11 cellular contexts compared by ENCODE assay signal in the genomic region with DNA sequence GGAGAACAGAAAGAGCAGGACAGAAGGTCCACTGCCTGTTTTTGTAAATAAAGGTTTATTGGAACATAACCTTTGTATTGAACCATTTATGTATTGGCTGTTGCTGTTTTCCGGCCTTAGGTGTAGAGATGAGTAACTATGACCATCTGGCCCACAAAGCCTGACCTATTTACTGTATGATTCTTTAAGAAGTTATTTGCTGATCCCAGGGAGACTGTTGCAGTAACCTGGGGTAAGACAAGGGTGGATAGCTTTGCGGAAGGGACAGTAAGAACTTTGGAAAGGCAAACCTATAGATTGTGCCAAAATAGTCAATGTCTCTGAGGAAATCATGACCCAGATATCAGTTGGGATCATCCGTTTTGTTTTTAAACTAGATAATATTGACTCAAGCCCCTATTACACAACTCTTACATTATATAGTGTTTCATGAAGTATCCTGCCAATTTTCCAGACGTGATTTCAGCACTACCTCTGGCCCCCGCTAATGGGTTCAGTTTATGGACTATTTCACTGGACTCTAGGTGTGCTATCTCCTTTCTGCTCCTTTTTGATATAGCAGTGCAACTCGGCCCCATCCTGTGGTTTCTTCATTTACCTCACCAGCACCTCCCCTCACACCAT. TPM values are rescaled to one million over a fixed set of nuclear protein-coding genes. Genes with fewer than 3 reads are reported as not detected.
DNase-seq lines count a peak whose midpoint lies in the region; ATAC-seq and TF ChIP-seq lines count a peak whose summit lies in the region.
"Had no signal": no experiment of that assay in that cellular context is flagged by ENCODE, and none has a peak within 500 bp of the region (broad histone marks: within the 10 kb centered on the region; RNA-seq: fewer than 3 reads in every experiment).

No MANE protein-coding gene starts in this region.

- no peaks in the 10 kb centered on the region for H3K4me1 Mint-ChIP-seq in activated T-cell treated with anti-CD3 and anti-CD28 coated beads, Interleukin-2, amount 50 U/mL, for 24 hours (ENCODE audit: low read depth)
- no peaks in the 10 kb centered on the region for H3K4me1 Mint-ChIP-seq in chondrocyte (ENCODE audit: low read depth)
- H3K4me1 Mint-ChIP-seq: naive B cell had no signal

- H3K9me3 Mint-ChIP-seq in activated T-cell treated with anti-CD3 and anti-CD28 coated beads, Interleukin-2, amount 50 U/mL, for 24 hours, result no peaks in the 10 kb centered on the region
- no peaks in the 10 kb centered on the region for H3K9me3 Mint-ChIP-seq in chondrocyte (ENCODE audit: low read depth)
- H3K9me3 Mint-ChIP-seq: naive B cell had no signal

- no peak overlapping the region for H3K4me2 ChIP-seq in OCI-LY7 (ENCODE audit: low read length)

- no peaks in the 10 kb centered on the region for H3K27me3 ChIP-seq in psoas muscle (ENCODE audit: insufficient read depth in 3 of 3, low read length in 2 of 3)

- H3K27me3 Mint-ChIP-seq in activated T-cell treated with anti-CD3 and anti-CD28 coated beads, Interleukin-2, amount 50 U/mL, for 24 hours, result peaks cover 17% of the 10 kb centered on the region
- no peaks in the 10 kb centered on the region for H3K27me3 Mint-ChIP-seq in chondrocyte (ENCODE audit: low read depth)

- no peak overlapping the region for H3K4me3 Mint-ChIP-seq in activated T-cell treated with anti-CD3 and anti-CD28 coated beads, Interleukin-2, amount 50 U/mL, for 24 hours
- no peak overlapping the region for H3K4me3 Mint-ChIP-seq in chondrocyte (ENCODE audit: unreplicated experiment)
- H3K4me3 Mint-ChIP-seq: naive B cell had no signal

- DNase-seq in OCI-LY7 (ENCODE audit: low spot score) (no peak), psoas muscle (no peak), chondrocyte (ENCODE audit: low spot score) (no peak)
- no peak for DNase-seq in activated T-cell treated with anti-CD3 and anti-CD28 coated beads, Interleukin-2, amount 50 U/mL, for 24 hours
- DNase-seq in activated naive CD4-positive, alpha-beta T cell (lab: John Stamatoyannopoulos, UW), result no peak
- DNase-seq in stimulated activated CD4-positive, alpha-beta T cell treated with anti-CD3 and anti-CD28 coated beads, Interleukin-2, amount 100 ng/mL, for 48 hours, result no peak
- DNase-seq: activated T-cell treated with anti-CD3 and anti-CD28 coated beads, Interleukin-2, amount 50 U/mL, for 48 hours; naive B cell; RPMI8226 had no signal

- H2AFZ ChIP-seq in OCI-LY7 (ENCODE audit: low read length), result 0 out of 2 replicates have a peak overlapping the region, but pooled peaks have one; percentile 29

- H3K36me3 ChIP-seq in OCI-LY7 (ENCODE audit: insufficient read depth, low read length) (no peaks in the 10 kb centered on the region), psoas muscle (ENCODE audit: insufficient read depth in 1 of 2, low read depth in 1 of 2) (no peaks in the 10 kb centered on the region)

- H3K9me2 ChIP-seq in OCI-LY7 (ENCODE audit: insufficient read depth, low read length), result no peaks in the 10 kb centered on the region

- BruUV-seq in OCI-LY7 (replicated peaks; lab: Mats Ljungman, UMichigan), result no TSS peak

- H3K9me3 ChIP-seq in OCI-LY7 (ENCODE audit: low read length) (no peaks in the 10 kb centered on the region), psoas muscle (no peaks in the 10 kb centered on the region)

- H3K27ac Mint-ChIP-seq in activated T-cell treated with anti-CD3 and anti-CD28 coated beads, Interleukin-2, amount 50 U/mL, for 24 hours, result no peak overlapping the region
- H3K27ac Mint-ChIP-seq in chondrocyte (ENCODE audit: unreplicated experiment), result no peak overlapping the region

- H3K36me3 Mint-ChIP-seq in activated T-cell treated with anti-CD3 and anti-CD28 coated beads, Interleukin-2, amount 50 U/mL, for 24 hours (ENCODE audit: low read depth), result no peaks in the 10 kb centered on the region
- H3K36me3 Mint-ChIP-seq in chondrocyte (ENCODE audit: low read depth), result no peaks in the 10 kb centered on the region
- H3K36me3 Mint-ChIP-seq: naive B cell had no signal

- no peaks in the 10 kb centered on the region for H3K79me2 ChIP-seq in OCI-LY7 (ENCODE audit: insufficient read depth, low read depth, low read length)

- CTCF ChIA-PET in OCI-LY7 (lab: Charles Lee; ENCODE audit: unreplicated experiment), result no interaction called here

- POLR2A ChIA-PET in OCI-LY7 (lab: Charles Lee), result no interaction called here

- WGBS in psoas muscle, 3 donors, result 72 to 82% (median 72%) methylated on average over 6 of the region's 6 CpGs

- H3K27ac ChIP-seq in OCI-LY7 (ENCODE audit: low read depth, low read length, poor library complexity, severe bottlenecking) (no peak overlapping the region), psoas muscle (no peak overlapping the region)

- intact Hi-C loops in OCI-LY7 (cut with micrococcal nuclease; ENCODE audit: unreplicated experiment), result no loop called here
- intact Hi-C loops in psoas muscle (cut with DNase I), result no loop called here

- no peaks in the 10 kb centered on the region for H4K20me1 ChIP-seq in OCI-LY7 (ENCODE audit: insufficient read depth, low read length)

- H3K4me3 ChIP-seq in OCI-LY7 (ENCODE audit: low read depth, low read length, poor library complexity, severe bottlenecking) (no peak overlapping the region), psoas muscle (no peak overlapping the region)

- ATAC-seq in GM19351 (IDR thresholded peaks at IDR 0.05; ENCODE audit: unreplicated experiment) (peak; percentile 40), HG02884 (IDR thresholded peaks at IDR 0.05; ENCODE audit: unreplicated experiment) (peak; percentile 17), psoas muscle (peak; percentile 39 to 76 (median 59))

- TF ChIP-seq CTCF in OCI-LY7 (conservative IDR thresholded peaks at IDR 0.05; ENCODE audit: low read length), result no peak
- TF ChIP-seq CTCF in psoas muscle (IDR thresholded peaks at IDR 0.05), result no peak
- TF ChIP-seq CTCF in chondrocyte (IDR thresholded peaks at IDR 0.05), result no peak

- peaks cover 5% of the 10 kb centered on the region for H3K4me1 ChIP-seq in OCI-LY7 (ENCODE audit: insufficient read depth, low read length, poor library complexity, severe bottlenecking)
- H3K4me1 ChIP-seq in psoas muscle, result no peaks in the 10 kb centered on the region

RNA-seq across cellular contexts. Expression of a gene that starts 20.8 kb away (rescaled TPM):
- not detected in 2 replicates for total RNA-seq in OCI-LY7 (2014; rRNA removed; shearing (Covaris generic))
- not detected in 2 replicates for total RNA-seq in OCI-LY7 (2022)
- total RNA-seq in psoas muscle, result 10 to 100 TPM; 14.3 to 26.9 (median 20.0) TPM
- polyA plus RNA-seq in psoas muscle, result 10 to 100 TPM in 1 of 3 donors, 1 to 10 TPM in 1, under 1 TPM in 1; 0.69 to 11.2 (median 4.3) TPM
- total RNA-seq in chondrocyte, result 1.6 to 2.6 TPM (median 2.4 TPM) in 3 replicates

RNA-seq across cellular contexts. Expression of a gene that starts 23.6 kb away (rescaled TPM):
- total RNA-seq in OCI-LY7 (2014; rRNA removed; shearing (Covaris generic)), result 1.6 and 5.2 TPM in 2 replicates
- total RNA-seq in OCI-LY7 (2022) (4.9 and 8.3 TPM in 2 replicates), psoas muscle (1 to 10 TPM; 1.8 to 2.7 (median 2.4) TPM), chondrocyte (3.8 to 10.9 TPM (median 6.1 TPM) in 3 replicates)
- 1 to 10 TPM in 1 of 3 donors, under 1 TPM in 2; 0.48 to 2.1 (median 0.95) TPM for polyA plus RNA-seq in psoas muscle
